14 cellular contexts compared by ENCODE assay signal in genomic region chr13:109918179-109918651, GRCh38.
A peak's percentile ranks its signal among the peaks of the same experiment; 100 is the strongest.
DNase-seq lines count a peak whose midpoint lies in the region; ATAC-seq and TF ChIP-seq lines count a peak whose summit lies in the region.
"Had no signal": no experiment of that assay in that cellular context is flagged by ENCODE, and none has a peak within 500 bp of the region (broad histone marks: within the 10 kb centered on the region; RNA-seq: fewer than 3 reads in every experiment).

No MANE protein-coding gene starts in this region.

- H3K9me3 ChIP-seq in SJSA1 (replicated peaks), result no peaks in the 10 kb centered on the region
- no peaks in the 10 kb centered on the region for H3K9me3 ChIP-seq in hepatocyte (ENCODE audit: low read depth)
- H3K9me3 ChIP-seq in subcutaneous abdominal adipose tissue (ENCODE audit: control insufficient read depth in 5 of 5, low read length in 5 of 5), result no peaks in the 10 kb centered on the region
- H3K9me3 ChIP-seq: HAP-1 had no signal

- H3K27ac ChIP-seq in GM23338 (ENCODE audit: low read depth), result no peak overlapping the region
- H3K27ac ChIP-seq in SJSA1, result no peak overlapping the region
- H3K27ac ChIP-seq in hepatocyte, result no peak overlapping the region
- H3K27ac ChIP-seq in subcutaneous abdominal adipose tissue (ENCODE audit: low read depth, low read length), result peak overlapping the region; percentile 83

- H3K9me2 ChIP-seq in GM23338 (ENCODE audit: insufficient read depth) (no peaks in the 10 kb centered on the region), hepatocyte (replicated peaks; ENCODE audit: insufficient read depth) (no peaks in the 10 kb centered on the region)

- H3K79me2 ChIP-seq in GM23338 (replicated peaks; ENCODE audit: insufficient read depth) (no peaks in the 10 kb centered on the region), hepatocyte (no peaks in the 10 kb centered on the region)

- H3K4me3 Mint-ChIP-seq in GM23338 (no peak overlapping the region), type B pancreatic cell (no peak overlapping the region)
- H3K4me3 Mint-ChIP-seq: activated naive CD4-positive, alpha-beta T cell treated with anti-CD3 and anti-CD28 coated beads, Interleukin-2, amount 10 ng/mL, durations not matched to agents 7 days and 5 days; CD8-positive, alpha-beta memory T cell; naive B cell had no signal

- H3K27me3 Mint-ChIP-seq in GM23338 (ENCODE audit: insufficient read depth, low read depth, poor library complexity) (no peaks in the 10 kb centered on the region), type B pancreatic cell (peaks cover 3% of the 10 kb centered on the region)
- H3K27me3 Mint-ChIP-seq: activated naive CD4-positive, alpha-beta T cell treated with anti-CD3 and anti-CD28 coated beads, Interleukin-2, amount 10 ng/mL, durations not matched to agents 7 days and 5 days had no signal

- H3K27ac Mint-ChIP-seq in GM23338 (no peak overlapping the region), type B pancreatic cell (no peak overlapping the region)
- H3K27ac Mint-ChIP-seq: activated naive CD4-positive, alpha-beta T cell treated with anti-CD3 and anti-CD28 coated beads, Interleukin-2, amount 10 ng/mL, durations not matched to agents 7 days and 5 days; CD8-positive, alpha-beta memory T cell; naive B cell had no signal

- H4K20me1 ChIP-seq in GM23338 (replicated peaks; ENCODE audit: insufficient read depth) (no peaks in the 10 kb centered on the region), hepatocyte (ENCODE audit: insufficient read depth, poor library complexity, severe bottlenecking) (no peaks in the 10 kb centered on the region)

- H3K9me3 Mint-ChIP-seq in GM23338 (no peaks in the 10 kb centered on the region), type B pancreatic cell (peaks cover 4% of the 10 kb centered on the region)
- H3K9me3 Mint-ChIP-seq: activated naive CD4-positive, alpha-beta T cell treated with anti-CD3 and anti-CD28 coated beads, Interleukin-2, amount 10 ng/mL, durations not matched to agents 7 days and 5 days; naive B cell had no signal

- ATAC-seq in GM23338, result peak; percentile 39; the same call in 2 of the 3 replicates
- no peak for ATAC-seq in GM21825 (IDR thresholded peaks at IDR 0.05; ENCODE audit: unreplicated experiment)

- H3K27me3 ChIP-seq in GM23338 (ENCODE audit: insufficient read depth), result no peaks in the 10 kb centered on the region
- peaks cover 83% of the 10 kb centered on the region for H3K27me3 ChIP-seq in SJSA1 (replicated peaks)
- no peaks in the 10 kb centered on the region for H3K27me3 ChIP-seq in hepatocyte
- H3K27me3 ChIP-seq in subcutaneous abdominal adipose tissue (ENCODE audit: control insufficient read depth in 5 of 5, insufficient read depth in 4 of 5, low read length in 5 of 5), result no peaks in the 10 kb centered on the region

- H3K9ac ChIP-seq in subcutaneous abdominal adipose tissue (ENCODE audit: low read length in 5 of 5), result no peak overlapping the region

- H2AFZ ChIP-seq in GM23338 (peak overlapping the region; percentile 23), hepatocyte (no peak overlapping the region)

- no peak overlapping the region for H3K4me2 ChIP-seq in GM23338
- H3K4me2 ChIP-seq in hepatocyte, result no peak overlapping the region

- H3K36me3 Mint-ChIP-seq in GM23338 (ENCODE audit: low read depth) (no peaks in the 10 kb centered on the region), type B pancreatic cell (no peaks in the 10 kb centered on the region)
- H3K36me3 Mint-ChIP-seq: activated naive CD4-positive, alpha-beta T cell treated with anti-CD3 and anti-CD28 coated beads, Interleukin-2, amount 10 ng/mL, durations not matched to agents 7 days and 5 days; CD8-positive, alpha-beta memory T cell; naive B cell had no signal

- 85% methylated on average over 7 of the region's 7 CpGs for WGBS in hepatocyte (ENCODE audit: low lambda C conversion rate, missing lambda C conversion rate)

- H3K36me3 ChIP-seq in GM23338 (ENCODE audit: insufficient read depth) (no peaks in the 10 kb centered on the region), SJSA1 (no peaks in the 10 kb centered on the region), hepatocyte (replicated peaks; ENCODE audit: insufficient read depth, low read depth) (no peaks in the 10 kb centered on the region), subcutaneous abdominal adipose tissue (ENCODE audit: control insufficient read depth in 5 of 5, insufficient read depth in 5 of 5, low read length in 5 of 5) (no peaks in the 10 kb centered on the region)
- H3K36me3 ChIP-seq: HAP-1 had no signal

- DNase-seq in GM23338 (ENCODE audit: low spot score) (no peak), SJSA1 (ENCODE audit: low read depth in 1 of 2, low spot score in 2 of 2) (peak; percentile 73 to 85), hepatocyte (ENCODE audit: low spot score) (peak; percentile 32), type B pancreatic cell (ENCODE audit: extremely low spot score, unreplicated experiment) (no peak), T-helper 2 cell (no peak)
- DNase-seq: activated naive CD4-positive, alpha-beta T cell treated with anti-CD3 and anti-CD28 coated beads, Interleukin-2, amount 10 ng/mL, durations not matched to agents 7 days and 5 days; CD8-positive, alpha-beta memory T cell; naive B cell; NCI-H2107; SHP77 treated with DMSO at 0.1 percent for 48 hours; stimulated activated CD4-positive, alpha-beta T cell treated with anti-CD3 and anti-CD28 coated beads, Interleukin-4, amount 100 ng/mL, for 24 hours had no signal

- no peaks in the 10 kb centered on the region for H3K4me1 ChIP-seq in GM23338 (ENCODE audit: insufficient read depth)
- H3K4me1 ChIP-seq in SJSA1 (replicated peaks), result peaks cover 7% of the 10 kb centered on the region; the same call in 1 of the 2 replicates
- peaks cover 4% of the 10 kb centered on the region for H3K4me1 ChIP-seq in hepatocyte (ENCODE audit: insufficient read depth)
- H3K4me1 ChIP-seq in subcutaneous abdominal adipose tissue (ENCODE audit: control insufficient read depth in 5 of 5, insufficient read depth in 5 of 5, low read length in 5 of 5), result peaks cover 0 to 26% (median 19%) of the 10 kb centered on the region in 5 donors
- H3K4me1 ChIP-seq: HAP-1 had no signal

- H3F3A ChIP-seq in GM23338 (replicated peaks; ENCODE audit: low read depth), result no peaks in the 10 kb centered on the region

- H3K4me3 ChIP-seq in GM23338, result no peak overlapping the region
- no peak overlapping the region for H3K4me3 ChIP-seq in SJSA1
- H3K4me3 ChIP-seq in hepatocyte, result no peak overlapping the region
- H3K4me3 ChIP-seq in subcutaneous abdominal adipose tissue (ENCODE audit: low read depth in 1 of 5, low read length in 5 of 5), result no peak overlapping the region
- H3K4me3 ChIP-seq: HAP-1 had no signal

- TF ChIP-seq CTCF in GM23338 (conservative IDR thresholded peaks at IDR 0.05; ENCODE audit: low read depth in 2 of 2), result no peak
- TF ChIP-seq CTCF in hepatocyte (IDR thresholded peaks at IDR 0.05; ENCODE audit: poor library complexity), result no peak
- TF ChIP-seq CTCF in type B pancreatic cell (conservative IDR thresholded peaks at IDR 0.05), result no peak

- H3K4me1 Mint-ChIP-seq in GM23338, result no peaks in the 10 kb centered on the region
- no peaks in the 10 kb centered on the region for H3K4me1 Mint-ChIP-seq in type B pancreatic cell (ENCODE audit: unreplicated experiment)
- H3K4me1 Mint-ChIP-seq: activated naive CD4-positive, alpha-beta T cell treated with anti-CD3 and anti-CD28 coated beads, Interleukin-2, amount 10 ng/mL, durations not matched to agents 7 days and 5 days; CD8-positive, alpha-beta memory T cell; naive B cell had no signal

TF ChIP-seq in GM23338, 12 proteins besides CTCF, POLR2A, EP300 and RAD21:
- no peak for TF ChIP-seq ZNF331 (CRISPR knock-in tag; IDR thresholded peaks at IDR 0.05; ENCODE audit: low read depth)
- TF ChIP-seq NANOG (IDR thresholded peaks at IDR 0.05; ENCODE audit: borderline replicate concordance), result no peak

Comparison
In these comparisons a context has a peak if more than half of its experiments do, and no peak if none do; other contexts are left out.
1. DNase-seq: peak in SJSA1 (2 of 2) and hepatocyte (single experiment); none in GM23338 (single experiment), type B pancreatic cell (single experiment) and T-helper 2 cell (0 of 5).